7 cellular contexts compared by ENCODE assay signal in genomic region chr20:2005831-2006426, GRCh38. TPM values are rescaled to one million over a fixed set of nuclear protein-coding genes. Genes with fewer than 3 reads are reported as not detected.
DNase-seq lines count a peak whose midpoint lies in the region; ATAC-seq and FAIRE-seq lines count a peak whose summit lies in the region.

No MANE protein-coding gene starts in this region.

- ATAC-seq in HG03280 (IDR thresholded peaks at IDR 0.05; ENCODE audit: unreplicated experiment) = no peak

- intact Hi-C loops in posterior vena cava (cut with DNase I) = loop anchor here in 1 of 2 donors (10.0 kb wide), 1 partner anchor 779 kb away; no protein-coding TSS in a partner anchor

- no peak for FAIRE-seq in RCC 7860 (lab: Jason Lieb, UNC)

- peak; percentile 26 for DNase-seq in HCEC 1CT
- peak; percentile 8 for DNase-seq in RCC 7860 (ENCODE audit: low spot score)
- peak; percentile 8 for DNase-seq in activated T-helper 9 cell treated with anti-CD3 and anti-CD28 coated beads, Interleukin-2, amount 50 U/mL, for 16 hours (ENCODE audit: low read depth)
- DNase-seq in glomerular visceral epithelial cell (ENCODE audit: extremely low spot score) = peak; percentile 62
- peak; percentile 90 for DNase-seq in posterior vena cava (ENCODE audit: low spot score)
- DNase-seq in NCI-H1694 (lab: John Stamatoyannopoulos, UW) = no peak

RNA-seq across cellular contexts. Expression of gene PDYN, which starts 12.1 kb away (rescaled TPM):
- total RNA-seq in posterior vena cava = not detected
